In the genomic region with DNA sequence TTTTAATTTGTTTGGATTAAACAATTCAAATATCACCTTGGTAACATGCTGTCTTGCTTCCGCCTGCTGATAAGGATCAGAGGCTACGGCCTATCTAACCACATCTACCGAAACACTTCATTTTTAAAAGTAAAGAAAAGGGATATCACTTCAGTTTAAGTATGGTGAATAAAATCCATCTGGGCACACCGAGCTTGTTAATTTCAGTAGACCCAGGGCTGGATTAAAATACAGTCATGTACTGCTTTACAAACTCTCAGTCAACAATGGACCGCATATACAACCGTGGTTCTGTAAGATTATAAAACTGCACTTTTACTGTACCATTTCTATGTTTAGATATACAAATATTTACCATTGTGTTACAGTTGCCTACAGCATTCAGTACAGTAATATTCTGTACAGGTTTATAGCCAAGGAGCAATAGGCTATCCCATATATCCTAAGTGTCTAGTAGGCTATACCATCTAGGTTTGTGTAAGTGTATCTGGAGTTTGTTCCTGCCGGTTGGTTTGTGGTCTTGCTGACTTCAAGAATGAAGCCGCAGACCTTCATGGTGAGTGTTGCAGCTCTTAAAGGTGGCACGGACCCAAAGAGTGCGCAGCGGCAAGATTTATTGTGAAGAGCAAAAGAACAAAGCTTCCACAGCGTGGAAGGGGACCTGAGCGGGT, we compare ENCODE assay signal across 11 cellular contexts. TPM values are rescaled to one million over a fixed set of nuclear protein-coding genes. Genes with fewer than 3 reads are reported as not detected.
DNase-seq lines count a peak whose midpoint lies in the region; ATAC-seq and TF ChIP-seq lines count a peak whose summit lies in the region.
"Had no signal": no experiment of that assay in that cellular context is flagged by ENCODE, and none has a peak within 500 bp of the region (broad histone marks: within the 10 kb centered on the region; RNA-seq: fewer than 3 reads in every experiment).

No MANE protein-coding gene starts in this region.

- H3F3A ChIP-seq in SK-N-SH (replicated peaks; ENCODE audit: insufficient read depth): peaks cover 56% of the 10 kb centered on the region

- CTCF ChIA-PET in SK-N-SH (lab: Yijun Ruan, JAX): interaction anchor here (0.8 kb wide), 1 partner anchor 9 kb away, joined by 3 read pairs; no protein-coding TSS in a partner anchor

- H3K36me3 ChIP-seq in SK-N-SH (replicated peaks in 1 of 2; ENCODE audit: control insufficient read depth in 1 of 2, insufficient read depth in 2 of 2, low read length in 1 of 2) (peaks cover 0 to 19% of the 10 kb centered on the region in 2 experiments), upper lobe of right lung (no peaks in the 10 kb centered on the region), prostate gland (no peaks in the 10 kb centered on the region)
- H3K36me3 ChIP-seq: pancreas, suprapubic skin had no signal

- H3K9me3 Mint-ChIP-seq in osteocyte (ENCODE audit: unreplicated experiment): peaks cover 3% of the 10 kb centered on the region

- H3K36me3 Mint-ChIP-seq in osteocyte (ENCODE audit: unreplicated experiment): peaks cover 18% of the 10 kb centered on the region

- H3K4me3 Mint-ChIP-seq in osteocyte (ENCODE audit: unreplicated experiment): no peak overlapping the region

- no peaks in the 10 kb centered on the region for H3K27me3 Mint-ChIP-seq in osteocyte (ENCODE audit: unreplicated experiment)

- H3K9me3 ChIP-seq in SK-N-SH (no peaks in the 10 kb centered on the region), upper lobe of right lung (no peaks in the 10 kb centered on the region), prostate gland (no peaks in the 10 kb centered on the region)
- H3K9me3 ChIP-seq: pancreas, suprapubic skin had no signal

- TF ChIP-seq EP300 in SK-N-SH (IDR thresholded peaks at IDR 0.05; ENCODE audit: borderline replicate concordance in 1 of 2, low read depth in 1 of 2, low read length in 1 of 2): no peak

- no peak for ATAC-seq in SK-N-SH treated with all-trans-retinoic acid at 6 μM for 48 hours
- no peak for ATAC-seq in upper lobe of right lung
- ATAC-seq in HG02885 (IDR thresholded peaks at IDR 0.05; ENCODE audit: poor library complexity, unreplicated experiment): no peak
- ATAC-seq: pancreas had no signal

- H3K4me3 ChIP-seq in SK-N-SH (ENCODE audit: low read depth in 2 of 2, low read length in 1 of 2) (no peak overlapping the region), upper lobe of right lung (no peak overlapping the region), prostate gland (no peak overlapping the region)
- H3K4me3 ChIP-seq: pancreas, suprapubic skin had no signal

- H3K9ac ChIP-seq in SK-N-SH: no peak overlapping the region

- H2AFZ ChIP-seq in SK-N-SH (ENCODE audit: low read depth): no peak overlapping the region

- no peaks in the 10 kb centered on the region for H3K27me3 ChIP-seq in SK-N-SH (ENCODE audit: insufficient read depth)
- no peaks in the 10 kb centered on the region for H3K27me3 ChIP-seq in upper lobe of right lung
- H3K27me3 ChIP-seq in prostate gland (replicated peaks; ENCODE audit: insufficient read depth): no peaks in the 10 kb centered on the region
- H3K27me3 ChIP-seq: pancreas, suprapubic skin had no signal

- TF ChIP-seq RAD21 in SK-N-SH (IDR thresholded peaks at IDR 0.05; ENCODE audit: low read length): no peak

- TF ChIP-seq POLR2A in prostate gland (IDR thresholded peaks at IDR 0.05): no peak

- peak overlapping the region; percentile 90 for H3K27ac Mint-ChIP-seq in osteocyte (ENCODE audit: unreplicated experiment)

- TF ChIP-seq CTCF in SK-N-SH (IDR thresholded peaks at IDR 0.05) (no peak), osteocyte (IDR thresholded peaks at IDR 0.05) (no peak), upper lobe of right lung (IDR thresholded peaks at IDR 0.05) (no peak), prostate gland (IDR thresholded peaks at IDR 0.05) (no peak)

- no peaks in the 10 kb centered on the region for H4K20me1 ChIP-seq in SK-N-SH (ENCODE audit: insufficient read depth)

- POLR2A ChIA-PET in SK-N-SH (lab: Yijun Ruan, JAX): no interaction called here

- DNase-seq in SK-N-SH (no peak), osteocyte (ENCODE audit: extremely low spot score, unreplicated experiment) (no peak), upper lobe of right lung (no peak), prostate gland (ENCODE audit: low spot score) (no peak), Kasumi-1 (lab: John Stamatoyannopoulos, UW) (no peak)
- DNase-seq in activated effector memory CD4-positive, alpha-beta T cell treated with anti-CD3 and anti-CD28 coated beads, Interleukin-2, amount 50 U/mL, for 16 hours: peak; percentile 82
- DNase-seq: NCI-H69, pancreas had no signal

- peaks cover 89% of the 10 kb centered on the region for H3K4me1 Mint-ChIP-seq in osteocyte (ENCODE audit: unreplicated experiment)

- H3K4me2 ChIP-seq in SK-N-SH: no peak overlapping the region

- 97% methylated on average over 13 of the region's 13 CpGs for WGBS in SK-N-SH (ENCODE audit: low lambda C conversion rate)
- 70% methylated on average over 13 of the region's 13 CpGs for WGBS in prostate gland

- H3K79me2 ChIP-seq in SK-N-SH (ENCODE audit: insufficient read depth): peaks cover 92% of the 10 kb centered on the region

- H3K27ac ChIP-seq in SK-N-SH (ENCODE audit: low read depth in 2 of 2, low read length in 1 of 2) (peak overlapping the region; percentile 85 to 94; a peak in 2 of 4 replicates), upper lobe of right lung (no peak overlapping the region), prostate gland (no peak overlapping the region)
- H3K27ac ChIP-seq: pancreas, suprapubic skin had no signal

- H3K4me1 ChIP-seq in SK-N-SH (ENCODE audit: control insufficient read depth in 1 of 2, insufficient read depth in 2 of 2, low read depth in 1 of 2, low read length in 1 of 2): peaks cover 14 to 46% of the 10 kb centered on the region in 2 experiments
- H3K4me1 ChIP-seq in upper lobe of right lung: peaks cover 48% of the 10 kb centered on the region
- no peaks in the 10 kb centered on the region for H3K4me1 ChIP-seq in prostate gland (replicated peaks)

- no peaks in the 10 kb centered on the region for H3K9me2 ChIP-seq in SK-N-SH

- intact Hi-C loops in upper lobe of right lung (cut with DNase I) (no loop called here), prostate gland (cut with DNase I) (no loop called here)

TF ChIP-seq in SK-N-SH, 30 proteins besides CTCF, POLR2A, EP300 and RAD21 (continues in another document):
- TF ChIP-seq YY1 (IDR thresholded peaks at IDR 0.05; ENCODE audit: low read depth): no peak
- TF ChIP-seq TCF12 (IDR thresholded peaks at IDR 0.05): no peak
- TF ChIP-seq CHD2 (IDR thresholded peaks at IDR 0.05; ENCODE audit: low read length, partially characterized antibody): no peak
- TF ChIP-seq, protein P1, sequence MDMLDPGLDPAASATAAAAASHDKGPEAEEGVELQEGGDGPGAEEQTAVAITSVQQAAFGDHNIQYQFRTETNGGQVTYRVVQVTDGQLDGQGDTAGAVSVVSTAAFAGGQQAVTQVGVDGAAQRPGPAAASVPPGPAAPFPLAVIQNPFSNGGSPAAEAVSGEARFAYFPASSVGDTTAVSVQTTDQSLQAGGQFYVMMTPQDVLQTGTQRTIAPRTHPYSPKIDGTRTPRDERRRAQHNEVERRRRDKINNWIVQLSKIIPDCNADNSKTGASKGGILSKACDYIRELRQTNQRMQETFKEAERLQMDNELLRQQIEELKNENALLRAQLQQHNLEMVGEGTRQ (IDR thresholded peaks at IDR 0.05; ENCODE audit: borderline replicate concordance, low read depth, low read length): no peak
- no peak for TF ChIP-seq FOXJ3 (CRISPR knock-in tag; IDR thresholded peaks at IDR 0.05)
- TF ChIP-seq MEF2A (IDR thresholded peaks at IDR 0.05; ENCODE audit: borderline replicate concordance, low read depth): no peak
- TF ChIP-seq SIN3A (IDR thresholded peaks at IDR 0.05; ENCODE audit: borderline replicate concordance, low read depth, low read length): no peak

TF ChIP-seq in SK-N-SH treated with all-trans-retinoic acid at 6 μM for 48 hours, 23 proteins besides CTCF, POLR2A, EP300 and RAD21 (continues in another document):
- TF ChIP-seq SNAI2 (CRISPR knock-in tag; IDR thresholded peaks at IDR 0.05) (no peak), ISL1 (CRISPR knock-in tag; IDR thresholded peaks at IDR 0.05) (no peak), GLIS3 (CRISPR knock-in tag; IDR thresholded peaks at IDR 0.05) (no peak), ZC3H10 (CRISPR knock-in tag; IDR thresholded peaks at IDR 0.05) (no peak), ARNTL (CRISPR knock-in tag; IDR thresholded peaks at IDR 0.05; ENCODE audit: borderline replicate concordance, low read depth) (no peak), TCF4 (CRISPR knock-in tag; IDR thresholded peaks at IDR 0.05; ENCODE audit: borderline replicate concordance) (no peak), TOX (CRISPR knock-in tag; IDR thresholded peaks at IDR 0.05; ENCODE audit: borderline replicate concordance) (no peak), ZFP3 (CRISPR knock-in tag; IDR thresholded peaks at IDR 0.05) (no peak), PPARA (CRISPR knock-in tag; IDR thresholded peaks at IDR 0.05; ENCODE audit: borderline replicate concordance) (no peak)
- TF ChIP-seq, protein P2, sequence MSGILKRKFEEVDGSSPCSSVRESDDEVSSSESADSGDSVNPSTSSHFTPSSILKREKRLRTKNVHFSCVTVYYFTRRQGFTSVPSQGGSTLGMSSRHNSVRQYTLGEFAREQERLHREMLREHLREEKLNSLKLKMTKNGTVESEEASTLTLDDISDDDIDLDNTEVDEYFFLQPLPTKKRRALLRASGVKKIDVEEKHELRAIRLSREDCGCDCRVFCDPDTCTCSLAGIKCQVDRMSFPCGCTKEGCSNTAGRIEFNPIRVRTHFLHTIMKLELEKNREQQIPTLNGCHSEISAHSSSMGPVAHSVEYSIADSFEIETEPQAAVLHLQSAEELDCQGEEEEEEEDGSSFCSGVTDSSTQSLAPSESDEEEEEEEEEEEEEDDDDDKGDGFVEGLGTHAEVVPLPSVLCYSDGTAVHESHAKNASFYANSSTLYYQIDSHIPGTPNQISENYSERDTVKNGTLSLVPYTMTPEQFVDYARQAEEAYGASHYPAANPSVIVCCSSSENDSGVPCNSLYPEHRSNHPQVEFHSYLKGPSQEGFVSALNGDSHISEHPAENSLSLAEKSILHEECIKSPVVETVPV (CRISPR knock-in tag; IDR thresholded peaks at IDR 0.05): no peak

RNA-seq across cellular contexts. Expression of gene SEPTIN11, which starts 40.0 kb away (rescaled TPM):
- polyA plus RNA-seq in SK-N-SH (2012; rRNA removed): 47.4 and 81.9 TPM in 2 replicates
- polyA plus RNA-seq in SK-N-SH (2012; cell fraction: cytosol; rRNA removed): 75.6 and 89.3 TPM in 2 replicates
- 34.1 and 66.4 TPM in 2 replicates for polyA plus RNA-seq in SK-N-SH (2012; cell fraction: nucleus; rRNA removed)
- total RNA-seq in osteocyte (460 and 476 TPM in 2 replicates), upper lobe of right lung (112 TPM), prostate gland (10 to 100 TPM; 19.4 to 39.1 TPM)

Comparison
In these comparisons a context has a peak if more than half of its experiments do, and no peak if none do; other contexts are left out.
1. H3K27ac ChIP-seq: peak in SK-N-SH (2 of 2); none in upper lobe of right lung (single experiment) and prostate gland (0 of 2).